8 cellular contexts compared by ENCODE assay signal in the genomic region with DNA sequence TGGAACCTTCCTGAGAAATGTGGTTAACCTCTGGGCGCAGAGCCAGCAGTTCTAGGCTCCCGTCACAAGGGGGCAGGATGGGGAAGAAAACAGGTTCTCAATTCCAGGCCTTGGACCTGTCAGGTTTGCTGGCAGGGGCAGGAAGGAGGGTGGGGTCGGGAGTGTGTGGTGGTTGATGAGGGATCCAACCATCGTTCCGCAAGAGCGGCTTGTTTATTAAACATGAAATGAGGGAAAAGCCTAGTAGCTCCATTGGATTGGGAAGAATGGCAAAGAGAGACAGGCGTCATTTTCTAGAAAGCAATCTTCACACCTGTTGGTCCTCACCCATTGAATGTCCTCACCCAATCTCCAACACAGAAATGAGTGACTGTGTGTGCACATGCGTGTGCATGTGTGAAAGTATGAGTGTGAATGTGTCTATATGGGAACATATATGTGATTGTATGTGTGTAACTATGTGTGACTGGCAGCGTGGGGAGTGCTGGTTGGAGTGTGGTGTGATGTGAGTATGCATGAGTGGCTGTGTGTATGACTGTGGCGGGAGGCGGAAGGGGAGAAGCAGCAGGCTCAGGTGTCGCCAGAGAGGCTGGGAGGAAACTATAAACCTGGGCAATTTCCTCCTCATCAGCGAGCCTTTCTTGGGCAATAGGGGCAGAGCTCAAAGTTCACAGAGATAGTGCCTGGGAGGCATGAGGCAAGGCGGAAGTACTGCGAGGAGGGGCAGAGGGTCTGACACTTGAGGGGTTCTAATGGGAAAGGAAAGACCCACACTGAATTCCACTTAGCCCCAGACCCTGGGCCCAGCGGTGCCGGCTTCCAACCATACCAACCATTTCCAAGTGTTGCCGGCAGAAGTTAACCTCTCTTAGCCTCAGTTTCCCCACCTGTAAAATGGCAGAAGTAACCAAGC. TPM values are rescaled to one million over a fixed set of nuclear protein-coding genes. Genes with fewer than 3 reads are reported as not detected.
DNase-seq lines count a peak whose midpoint lies in the region; ATAC-seq and TF ChIP-seq lines count a peak whose summit lies in the region.

No MANE protein-coding gene starts in this region.

- no peaks in the 10 kb centered on the region for H3K9me3 Mint-ChIP-seq in CD4-positive, CD25-positive, alpha-beta regulatory T cell
- no peaks in the 10 kb centered on the region for H3K9me3 Mint-ChIP-seq in activated naive CD8-positive, alpha-beta T cell treated with anti-CD3 and anti-CD28 coated beads, Interleukin-2, amount 10 ng/mL, durations not matched to agents 7 days and 5 days

- no peak for TF ChIP-seq POLR2A in heart left ventricle (IDR thresholded peaks at IDR 0.05)
- no peak for TF ChIP-seq POLR2A in prostate gland (IDR thresholded peaks at IDR 0.05)
- no peak for TF ChIP-seq POLR2A in vagina (IDR thresholded peaks at IDR 0.05)

- no peak overlapping the region for H2AFZ ChIP-seq in SU-DHL-6 (ENCODE audit: low read depth, low read length, severe bottlenecking)

- H3K4me3 ChIP-seq in CD4-positive, CD25-positive, alpha-beta regulatory T cell (ENCODE audit: low read depth, low read length) = no peak overlapping the region
- H3K4me3 ChIP-seq in SU-DHL-6 (ENCODE audit: insufficient read depth, low read length, poor library complexity, severe bottlenecking) (no peak overlapping the region), heart left ventricle (no peak overlapping the region), prostate gland (no peak overlapping the region), vagina (no peak overlapping the region)

- H3K27ac ChIP-seq in CD4-positive, CD25-positive, alpha-beta regulatory T cell (ENCODE audit: insufficient read depth, low read length, poor library complexity, severe bottlenecking) = no peak overlapping the region
- H3K27ac ChIP-seq in SU-DHL-6 (ENCODE audit: low read depth, low read length) (no peak overlapping the region), heart left ventricle (peak overlapping the region in 2 of 12 donors; percentile 43 to 67), prostate gland (no peak overlapping the region), vagina (peak overlapping the region; percentile 60)

- POLR2A ChIA-PET in activated naive CD8-positive, alpha-beta T cell treated with anti-CD3 and anti-CD28 coated beads, Interleukin-2, amount 10 ng/mL, durations not matched to agents 7 days and 5 days (lab: Charles Lee) = interaction anchor here (0.9 kb wide), 1 partner anchor 55 kb away, joined by 3 read pairs; a partner anchor contains a TSS

- peaks cover 4% of the 10 kb centered on the region for H3K36me3 Mint-ChIP-seq in CD4-positive, CD25-positive, alpha-beta regulatory T cell
- no peaks in the 10 kb centered on the region for H3K36me3 Mint-ChIP-seq in activated naive CD8-positive, alpha-beta T cell treated with anti-CD3 and anti-CD28 coated beads, Interleukin-2, amount 10 ng/mL, durations not matched to agents 7 days and 5 days

- no peak overlapping the region for H3K4me2 ChIP-seq in SU-DHL-6 (ENCODE audit: low read depth, low read length, poor library complexity, severe bottlenecking)

- no peaks in the 10 kb centered on the region for H3F3A ChIP-seq in SU-DHL-6 (ENCODE audit: insufficient read depth)

- H3K4me3 Mint-ChIP-seq in CD4-positive, CD25-positive, alpha-beta regulatory T cell = no peak overlapping the region
- H3K4me3 Mint-ChIP-seq in activated naive CD8-positive, alpha-beta T cell treated with anti-CD3 and anti-CD28 coated beads, Interleukin-2, amount 10 ng/mL, durations not matched to agents 7 days and 5 days = no peak overlapping the region

- no peak overlapping the region for H3K9ac ChIP-seq in SU-DHL-6 (ENCODE audit: low read length)

- WGBS in heart left ventricle, 4 donors = 56 to 61% (median 59%) methylated on average over 18 of the region's 18 CpGs
- WGBS in prostate gland = 55% methylated on average over 18 of the region's 18 CpGs

- no peaks in the 10 kb centered on the region for H3K27me3 ChIP-seq in CD4-positive, CD25-positive, alpha-beta regulatory T cell (ENCODE audit: control insufficient read depth, insufficient read depth, low read length)
- H3K27me3 ChIP-seq in SU-DHL-6 (ENCODE audit: low read length) (no peaks in the 10 kb centered on the region), heart left ventricle (no peaks in the 10 kb centered on the region), prostate gland (replicated peaks; ENCODE audit: insufficient read depth) (no peaks in the 10 kb centered on the region), vagina (no peaks in the 10 kb centered on the region)

- H3K27me3 Mint-ChIP-seq in CD4-positive, CD25-positive, alpha-beta regulatory T cell = peaks cover 4% of the 10 kb centered on the region
- H3K27me3 Mint-ChIP-seq in activated naive CD8-positive, alpha-beta T cell treated with anti-CD3 and anti-CD28 coated beads, Interleukin-2, amount 10 ng/mL, durations not matched to agents 7 days and 5 days = peaks cover 2% of the 10 kb centered on the region

- H3K9me3 ChIP-seq in CD4-positive, CD25-positive, alpha-beta regulatory T cell (ENCODE audit: control insufficient read depth in 2 of 2, low read length in 2 of 2) = no peaks in the 10 kb centered on the region
- no peaks in the 10 kb centered on the region for H3K9me3 ChIP-seq in SU-DHL-6 (ENCODE audit: insufficient read depth, low read length)
- no peaks in the 10 kb centered on the region for H3K9me3 ChIP-seq in heart left ventricle
- no peaks in the 10 kb centered on the region for H3K9me3 ChIP-seq in prostate gland
- no peaks in the 10 kb centered on the region for H3K9me3 ChIP-seq in vagina

- peaks cover 0 to 12% (median 9%) of the 10 kb centered on the region in 4 donors for H3K4me1 Mint-ChIP-seq in CD4-positive, CD25-positive, alpha-beta regulatory T cell
- peaks cover 26% of the 10 kb centered on the region for H3K4me1 Mint-ChIP-seq in activated naive CD8-positive, alpha-beta T cell treated with anti-CD3 and anti-CD28 coated beads, Interleukin-2, amount 10 ng/mL, durations not matched to agents 7 days and 5 days

- intact Hi-C loops in heart left ventricle (cut with DNase I) = loop anchor here in 9 of 10 donors (1.0 to 10.0 kb wide), 13 partner anchors 55 to 351 kb away; a partner anchor contains a TSS
- intact Hi-C loops in prostate gland (cut with DNase I) = loop anchor here (1.0 to 5.0 kb wide), 2 partner anchors 56 to 133 kb away; no protein-coding TSS in a partner anchor
- intact Hi-C loops in vagina (cut with DNase I) = loop anchor here (5.0 kb wide), 1 partner anchor 228 kb away; no protein-coding TSS in a partner anchor

- peaks cover 6% of the 10 kb centered on the region for H3K4me1 ChIP-seq in CD4-positive, CD25-positive, alpha-beta regulatory T cell (ENCODE audit: control insufficient read depth, insufficient read depth, low read length, poor library complexity, severe bottlenecking)
- H3K4me1 ChIP-seq in heart left ventricle (peaks cover 0 to 67% (median 27%) of the 10 kb centered on the region in 12 donors), prostate gland (replicated peaks) (no peaks in the 10 kb centered on the region), vagina (peaks cover 41% of the 10 kb centered on the region)

- ATAC-seq in CD4-positive, CD25-positive, alpha-beta regulatory T cell (ENCODE audit: low read depth in 2 of 2) = peak; percentile 60 to 78
- ATAC-seq in GM21723 (IDR thresholded peaks at IDR 0.05; ENCODE audit: unreplicated experiment) (peak; percentile 64), heart left ventricle (peak; percentile 52 to 79 (median 62))
- peak; percentile 70 for ATAC-seq in activated naive CD8-positive, alpha-beta T cell treated with anti-CD3 and anti-CD28 coated beads, Interleukin-2, amount 10 ng/mL, durations not matched to agents 7 days and 5 days (ENCODE audit: low read depth)

- H3K36me3 ChIP-seq in CD4-positive, CD25-positive, alpha-beta regulatory T cell (ENCODE audit: control insufficient read depth, insufficient read depth, low read length) = no peaks in the 10 kb centered on the region
- H3K36me3 ChIP-seq in SU-DHL-6 (ENCODE audit: low read length) (no peaks in the 10 kb centered on the region), heart left ventricle (no peaks in the 10 kb centered on the region), prostate gland (no peaks in the 10 kb centered on the region), vagina (no peaks in the 10 kb centered on the region)

- no peaks in the 10 kb centered on the region for H4K20me1 ChIP-seq in SU-DHL-6 (ENCODE audit: low read depth, low read length)

- H3K27ac Mint-ChIP-seq in CD4-positive, CD25-positive, alpha-beta regulatory T cell = peak overlapping the region in 2 of 3 donors; percentile 17 to 47
- H3K27ac Mint-ChIP-seq in activated naive CD8-positive, alpha-beta T cell treated with anti-CD3 and anti-CD28 coated beads, Interleukin-2, amount 10 ng/mL, durations not matched to agents 7 days and 5 days = peak overlapping the region; percentile 55

- H3K79me2 ChIP-seq in SU-DHL-6 (ENCODE audit: insufficient read depth, low read length) = no peaks in the 10 kb centered on the region

- TF ChIP-seq CTCF in SU-DHL-6 (IDR thresholded peaks at IDR 0.05; ENCODE audit: insufficient read depth, low read length, poor library complexity, severe bottlenecking) (peak; percentile 100), heart left ventricle (IDR thresholded peaks at IDR 0.05) (peak; percentile 71 to 93 (median 86)), prostate gland (IDR thresholded peaks at IDR 0.05) (peak; percentile 82 to 94 (median 88)), vagina (IDR thresholded peaks at IDR 0.05) (peak; percentile 54 to 86 (median 74))

- peak; percentile 61 to 75 (median 68) for DNase-seq in CD4-positive, CD25-positive, alpha-beta regulatory T cell
- DNase-seq in NCI-H1092 treated with DMSO at 0.1 percent for 48 hours (lab: John Stamatoyannopoulos, UW) = peak; percentile 65
- DNase-seq in activated naive CD8-positive, alpha-beta T cell treated with anti-CD3 and anti-CD28 coated beads, Interleukin-2, amount 10 ng/mL, durations not matched to agents 7 days and 5 days = peak; percentile 78
- peak; percentile 85 to 90 (median 87) for DNase-seq in heart left ventricle
- peak; percentile 89 for DNase-seq in prostate gland (ENCODE audit: low spot score)
- DNase-seq in vagina (ENCODE audit: extremely low spot score in 2 of 2) = peak in 1 of 2 donors; percentile 92

- no peaks in the 10 kb centered on the region for H3K9me2 ChIP-seq in SU-DHL-6 (replicated peaks; ENCODE audit: insufficient read depth, low read length)

RNA-seq across cellular contexts. Expression of a gene that starts 29.6 kb away (rescaled TPM):
- 731 TPM for total RNA-seq in CD4-positive, CD25-positive, alpha-beta regulatory T cell
- polyA plus RNA-seq in CD4-positive, CD25-positive, alpha-beta regulatory T cell = 100 to 1,000 TPM; 398 to 433 (median 407) TPM
- total RNA-seq in activated naive CD8-positive, alpha-beta T cell treated with anti-CD3 and anti-CD28 coated beads, Interleukin-2, amount 10 ng/mL, durations not matched to agents 7 days and 5 days = 100 to 1,000 TPM; 389 to 396 TPM
- total RNA-seq in heart left ventricle = 100 to 1,000 TPM in 6 of 9 donors, 10 to 100 TPM in 3; 43.2 to 162 (median 111) TPM
- 100 to 1,000 TPM in 1 of 2 donors, 10 to 100 TPM in 1; 69.1 to 215 TPM for polyA plus RNA-seq in heart left ventricle
- total RNA-seq in prostate gland = 100 to 1,000 TPM; 111 to 153 TPM
- total RNA-seq in vagina = 144 TPM

RNA-seq across cellular contexts. Expression of a gene that starts 54.7 kb away (rescaled TPM):
- 115 TPM for total RNA-seq in CD4-positive, CD25-positive, alpha-beta regulatory T cell
- 1 to 10 TPM; 1.4 to 2.6 (median 1.5) TPM for polyA plus RNA-seq in CD4-positive, CD25-positive, alpha-beta regulatory T cell
- 10 to 100 TPM; 25.1 to 25.9 TPM for total RNA-seq in activated naive CD8-positive, alpha-beta T cell treated with anti-CD3 and anti-CD28 coated beads, Interleukin-2, amount 10 ng/mL, durations not matched to agents 7 days and 5 days
- total RNA-seq in heart left ventricle (100 to 1,000 TPM in 4 of 9 donors, 10 to 100 TPM in 5; 27.5 to 164 (median 99.8) TPM), prostate gland (100 to 1,000 TPM in 1 of 2 donors, 10 to 100 TPM in 1; 69.7 to 148 TPM), vagina (169 TPM)
- polyA plus RNA-seq in heart left ventricle = 100 to 1,000 TPM in 1 of 2 donors, 10 to 100 TPM in 1; 36.2 to 658 TPM
